21 cellular contexts compared by ENCODE assay signal in genomic region chr14:65487783-65488578, GRCh38.
DNase-seq lines count a peak whose midpoint lies in the region; ATAC-seq and FAIRE-seq lines count a peak whose summit lies in the region.
"Had no signal": no experiment of that assay in that cellular context is flagged by ENCODE, and none has a peak within 500 bp of the region (broad histone marks: within the 10 kb centered on the region; RNA-seq: fewer than 3 reads in every experiment).

No MANE protein-coding gene starts in this region.

- H3K4me3 Mint-ChIP-seq in activated naive CD4-positive, alpha-beta T cell treated with anti-CD3 and anti-CD28 coated beads, Interleukin-2, amount 10 ng/mL, durations not matched to agents 7 days and 5 days = no peak overlapping the region
- no peak overlapping the region for H3K4me3 Mint-ChIP-seq in activated T-helper 1 cell treated with anti-CD3 and anti-CD28 coated beads, Interleukin-12 subunit alpha, Interleukin-12 subunit beta, Interleukin-2, Interleukin-4 antibody, amounts not matched to agents 30 ng/mL and 10 ng/mL and 1 ng/mL, durations not matched to agents 14 hours and 24 hours and 36 hours
- H3K4me3 Mint-ChIP-seq: activated CD4-positive, alpha-beta memory T cell treated with anti-CD3 and anti-CD28 coated beads, Interleukin-2, amount 10 ng/mL, durations not matched to agents 7 days and 5 days had no signal

- no peaks in the 10 kb centered on the region for H3K9me3 Mint-ChIP-seq in activated naive CD4-positive, alpha-beta T cell treated with anti-CD3 and anti-CD28 coated beads, Interleukin-2, amount 10 ng/mL, durations not matched to agents 7 days and 5 days
- H3K9me3 Mint-ChIP-seq in activated T-helper 1 cell treated with anti-CD3 and anti-CD28 coated beads, Interleukin-12 subunit alpha, Interleukin-12 subunit beta, Interleukin-2, Interleukin-4 antibody, amounts not matched to agents 30 ng/mL and 10 ng/mL and 1 ng/mL, durations not matched to agents 14 hours and 24 hours and 36 hours = no peaks in the 10 kb centered on the region
- H3K9me3 Mint-ChIP-seq: activated CD4-positive, alpha-beta memory T cell treated with anti-CD3 and anti-CD28 coated beads, Interleukin-2, amount 10 ng/mL, durations not matched to agents 7 days and 5 days had no signal

- H3K4me1 Mint-ChIP-seq in activated naive CD4-positive, alpha-beta T cell treated with anti-CD3 and anti-CD28 coated beads, Interleukin-2, amount 10 ng/mL, durations not matched to agents 7 days and 5 days = peaks cover 6% of the 10 kb centered on the region
- peaks cover 61% of the 10 kb centered on the region for H3K4me1 Mint-ChIP-seq in activated T-helper 1 cell treated with anti-CD3 and anti-CD28 coated beads, Interleukin-12 subunit alpha, Interleukin-12 subunit beta, Interleukin-2, Interleukin-4 antibody, amounts not matched to agents 30 ng/mL and 10 ng/mL and 1 ng/mL, durations not matched to agents 14 hours and 24 hours and 36 hours (ENCODE audit: low read depth)

- CTCF ChIA-PET in activated naive CD4-positive, alpha-beta T cell treated with anti-CD3 and anti-CD28 coated beads, Interleukin-2, amount 10 ng/mL, durations not matched to agents 7 days and 5 days (lab: Charles Lee) = interaction anchor here (0.8 kb wide), 1 partner anchor 73 kb away, joined by 3 read pairs; no protein-coding TSS in a partner anchor

- H3K27ac Mint-ChIP-seq in activated naive CD4-positive, alpha-beta T cell treated with anti-CD3 and anti-CD28 coated beads, Interleukin-2, amount 10 ng/mL, durations not matched to agents 7 days and 5 days = peak overlapping the region; percentile 63
- peak overlapping the region; percentile 54 for H3K27ac Mint-ChIP-seq in activated T-helper 1 cell treated with anti-CD3 and anti-CD28 coated beads, Interleukin-12 subunit alpha, Interleukin-12 subunit beta, Interleukin-2, Interleukin-4 antibody, amounts not matched to agents 30 ng/mL and 10 ng/mL and 1 ng/mL, durations not matched to agents 14 hours and 24 hours and 36 hours
- H3K27ac Mint-ChIP-seq: activated CD4-positive, alpha-beta memory T cell treated with anti-CD3 and anti-CD28 coated beads, Interleukin-2, amount 10 ng/mL, durations not matched to agents 7 days and 5 days had no signal

- no peaks in the 10 kb centered on the region for H3K27me3 Mint-ChIP-seq in activated naive CD4-positive, alpha-beta T cell treated with anti-CD3 and anti-CD28 coated beads, Interleukin-2, amount 10 ng/mL, durations not matched to agents 7 days and 5 days
- H3K27me3 Mint-ChIP-seq in activated T-helper 1 cell treated with anti-CD3 and anti-CD28 coated beads, Interleukin-12 subunit alpha, Interleukin-12 subunit beta, Interleukin-2, Interleukin-4 antibody, amounts not matched to agents 30 ng/mL and 10 ng/mL and 1 ng/mL, durations not matched to agents 14 hours and 24 hours and 36 hours (ENCODE audit: insufficient read depth) = no peaks in the 10 kb centered on the region
- H3K27me3 Mint-ChIP-seq: activated CD4-positive, alpha-beta memory T cell treated with anti-CD3 and anti-CD28 coated beads, Interleukin-2, amount 10 ng/mL, durations not matched to agents 7 days and 5 days; CD4-positive, alpha-beta memory T cell had no signal

- H3K36me3 Mint-ChIP-seq in activated naive CD4-positive, alpha-beta T cell treated with anti-CD3 and anti-CD28 coated beads, Interleukin-2, amount 10 ng/mL, durations not matched to agents 7 days and 5 days = peaks cover 27% of the 10 kb centered on the region
- peaks cover 32% of the 10 kb centered on the region for H3K36me3 Mint-ChIP-seq in activated T-helper 1 cell treated with anti-CD3 and anti-CD28 coated beads, Interleukin-12 subunit alpha, Interleukin-12 subunit beta, Interleukin-2, Interleukin-4 antibody, amounts not matched to agents 30 ng/mL and 10 ng/mL and 1 ng/mL, durations not matched to agents 14 hours and 24 hours and 36 hours (ENCODE audit: low read depth)

- DNase-seq in activated naive CD4-positive, alpha-beta T cell treated with anti-CD3 and anti-CD28 coated beads, Interleukin-2, amount 10 ng/mL, durations not matched to agents 7 days and 5 days = no peak
- DNase-seq in activated naive CD4-positive, alpha-beta T cell treated with anti-CD3 and anti-CD28 coated beads, Interleukin-2, amount 50 U/mL, for 16 hours = no peak
- no peak for DNase-seq in HTR-8/SVneo (ENCODE audit: insufficient read length, low spot score)
- no peak for DNase-seq in activated T-helper 1 cell treated with anti-CD3 and anti-CD28 coated beads, Interleukin-12 subunit alpha, Interleukin-12 subunit beta, Interleukin-2, Interleukin-4 antibody, amounts not matched to agents 30 ng/mL and 10 ng/mL and 1 ng/mL, durations not matched to agents 14 hours and 24 hours and 36 hours (ENCODE audit: low spot score)
- no peak for DNase-seq in DMS114 treated with DMSO at 0.1 percent for 48 hours (lab: John Stamatoyannopoulos, UW; ENCODE audit: unreplicated experiment)
- no peak for DNase-seq in mesenteric fat pad (ENCODE audit: low spot score)
- DNase-seq: activated CD4-positive, alpha-beta memory T cell treated with anti-CD3 and anti-CD28 coated beads, Interleukin-2, amount 10 ng/mL, durations not matched to agents 7 days and 5 days; activated T-cell treated with anti-CD3 and anti-CD28 coated beads, Interleukin-2, amount 50 U/mL, for 48 hours; CD4-positive, alpha-beta memory T cell; HCEC 1CT; left lung; NCI-H1092; NCI-H446; right cardiac atrium; stimulated activated naive CD4-positive, alpha-beta T cell treated with Interleukin-2 at 50 U/mL for 16 hours; transverse colon had no signal

- peak overlapping the region; percentile 17 for H3K27ac ChIP-seq in temporal lobe (ENCODE audit: low read depth, low read length)
- H3K27ac ChIP-seq: esophagus muscularis mucosa, HL-60, KMS-11, left lung, transverse colon had no signal

- FAIRE-seq in HTR-8/SVneo (lab: Jason Lieb, UNC) = peak; percentile 91

- intact Hi-C loops in activated T-helper 1 cell treated with anti-CD3 and anti-CD28 coated beads, Interleukin-12 subunit alpha, Interleukin-12 subunit beta, Interleukin-2, Interleukin-4 antibody, amounts not matched to agents 30 ng/mL and 10 ng/mL and 1 ng/mL, durations not matched to agents 14 hours and 24 hours and 36 hours (cut with micrococcal nuclease) = no loop called here

- ATAC-seq in HG03108 (IDR thresholded peaks at IDR 0.05; ENCODE audit: unreplicated experiment) = no peak
- ATAC-seq: left lung, right cardiac atrium had no signal
